2 cellular contexts compared by ENCODE assay signal in the genomic region with DNA sequence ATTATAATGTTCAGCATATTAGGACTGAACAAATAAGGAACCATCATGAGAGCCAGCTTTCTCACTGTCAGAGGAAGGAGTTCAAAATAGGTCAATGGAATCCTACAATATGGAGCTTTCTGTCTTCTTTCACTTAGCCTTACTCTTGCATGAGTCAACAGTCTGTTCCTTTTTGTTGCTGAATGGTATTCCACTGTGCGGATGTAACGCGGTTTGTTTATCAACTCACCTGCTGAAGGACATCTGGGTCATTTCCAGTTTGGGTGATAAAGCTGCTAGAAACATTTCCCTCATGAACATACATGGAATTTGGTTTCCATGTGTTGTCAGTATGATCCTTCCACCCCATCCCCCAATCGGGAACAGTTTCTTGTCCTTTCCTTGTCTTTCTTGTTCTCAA.
TF ChIP-seq lines count a peak whose summit lies in the region.

No MANE protein-coding gene starts in this region.

TF ChIP-seq in HEK293, 187 proteins besides CTCF, POLR2A, EP300 and RAD21:
- TF ChIP-seq ZNF146 (tag by site-specific recombination; IDR thresholded peaks at IDR 0.05): peak; percentile 55; the same call in 1 of the 2 replicates
- no peak for TF ChIP-seq KLF7 (tag by site-specific recombination; IDR thresholded peaks at IDR 0.05; ENCODE audit: borderline replicate concordance)
- no peak for TF ChIP-seq ZNF341 (tag by site-specific recombination; IDR thresholded peaks at IDR 0.05; ENCODE audit: low read depth)
- no peak for TF ChIP-seq ZBTB10 (tag by site-specific recombination; IDR thresholded peaks at IDR 0.05)
TF ChIP-seq in HEK293: peak in this region for 1.

TF ChIP-seq in GM12878, 131 proteins besides CTCF, POLR2A, EP300 and RAD21:
- TF ChIP-seq, protein P1, sequence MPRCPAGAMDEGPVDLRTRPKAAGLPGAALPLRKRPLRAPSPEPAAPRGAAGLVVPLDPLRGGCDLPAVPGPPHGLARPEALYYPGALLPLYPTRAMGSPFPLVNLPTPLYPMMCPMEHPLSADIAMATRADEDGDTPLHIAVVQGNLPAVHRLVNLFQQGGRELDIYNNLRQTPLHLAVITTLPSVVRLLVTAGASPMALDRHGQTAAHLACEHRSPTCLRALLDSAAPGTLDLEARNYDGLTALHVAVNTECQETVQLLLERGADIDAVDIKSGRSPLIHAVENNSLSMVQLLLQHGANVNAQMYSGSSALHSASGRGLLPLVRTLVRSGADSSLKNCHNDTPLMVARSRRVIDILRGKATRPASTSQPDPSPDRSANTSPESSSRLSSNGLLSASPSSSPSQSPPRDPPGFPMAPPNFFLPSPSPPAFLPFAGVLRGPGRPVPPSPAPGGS (IDR thresholded peaks at IDR 0.05; ENCODE audit: borderline replicate concordance, insufficient read depth, low read depth, low read length, poor library complexity, severe bottlenecking): peak; percentile 7
- TF ChIP-seq POLR2AphosphoS5 (IDR thresholded peaks at IDR 0.05; ENCODE audit: low read length): no peak
